ENCODE assay signal across 8 cellular contexts in the genomic region with DNA sequence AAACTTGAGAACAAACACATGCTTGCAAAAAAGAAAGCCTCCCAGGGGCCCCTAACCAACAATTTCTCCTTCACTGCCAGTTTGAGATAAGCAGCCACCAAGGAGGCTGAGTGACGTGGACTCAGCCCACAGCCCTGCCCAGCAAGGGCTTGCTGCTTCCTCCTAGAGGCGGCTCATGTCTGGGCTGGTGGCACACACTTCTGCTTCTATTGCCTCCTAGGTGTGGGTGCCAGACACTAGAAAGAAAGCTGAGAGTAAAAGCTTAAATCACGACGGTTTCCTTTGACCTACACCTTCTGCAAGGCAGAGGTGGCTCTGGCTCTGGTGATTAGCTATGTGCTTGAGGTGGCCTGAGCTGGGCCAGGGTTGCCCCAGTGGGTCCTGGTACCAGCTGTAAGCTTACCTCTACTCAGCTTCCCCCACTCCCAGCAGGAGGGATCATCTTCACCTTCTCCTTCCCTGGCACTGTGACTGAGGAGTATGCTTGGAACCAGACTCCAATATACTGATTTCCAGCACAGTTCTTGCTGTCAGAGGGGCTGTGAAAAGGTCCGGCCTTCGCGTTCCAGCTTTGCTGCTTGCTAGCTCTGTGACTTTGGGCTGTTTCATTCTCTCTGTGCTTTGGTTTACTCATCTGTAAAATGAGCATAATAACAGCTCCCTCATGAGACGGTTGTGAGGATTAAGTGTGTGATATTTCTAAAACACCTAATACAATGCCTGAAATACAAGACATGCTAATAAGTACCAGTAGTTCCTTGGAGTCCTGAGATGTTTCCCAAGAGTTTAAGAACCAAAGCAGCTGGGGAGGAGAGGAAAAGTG.
A peak's percentile ranks its signal among the peaks of the same experiment; 100 is the strongest.
DNase-seq lines count a peak whose midpoint lies in the region; ATAC-seq, FAIRE-seq and TF ChIP-seq lines count a peak whose summit lies in the region.

No MANE protein-coding gene starts in this region.

- H3K36me3 Mint-ChIP-seq in naive thymus-derived CD8-positive, alpha-beta T cell = no peaks in the 10 kb centered on the region
- H3K36me3 Mint-ChIP-seq in glutamatergic neuron (ENCODE audit: unreplicated experiment) = no peaks in the 10 kb centered on the region

- CTCF ChIA-PET in A549 (lab: Yijun Ruan, JAX) (interaction anchor here (0.6 to 4.3 kb wide), 7 partner anchors 11 to 314 kb away, joined by 3 to 20 read pairs (median 4); no protein-coding TSS in a partner anchor), RWPE1 (lab: Yijun Ruan, JAX) (interaction anchor here (0.6 to 1.1 kb wide), 3 partner anchors 288 to 505 kb away, joined by 3 to 4 read pairs (median 3); no protein-coding TSS in a partner anchor)

- H3K4me1 ChIP-seq in A549 = no peaks in the 10 kb centered on the region

- no peaks in the 10 kb centered on the region for H3K9me3 Mint-ChIP-seq in naive thymus-derived CD8-positive, alpha-beta T cell
- H3K9me3 Mint-ChIP-seq in glutamatergic neuron (ENCODE audit: unreplicated experiment) = peaks cover 1% of the 10 kb centered on the region

- POLR2A ChIA-PET in A549 (lab: Yijun Ruan, JAX) = no interaction called here
- POLR2A ChIA-PET in naive thymus-derived CD8-positive, alpha-beta T cell (lab: Charles Lee) = interaction anchor here (0.6 to 5.1 kb wide), 27 partner anchors 11 to 948 kb away, joined by 3 to 59 read pairs (median 6); partner anchors contain the start of gene PARP11
- POLR2A ChIA-PET in RWPE1 (lab: Yijun Ruan, JAX; ENCODE audit: low non-redundant PET) = no interaction called here

- no peak for FAIRE-seq in A549 (lab: Jason Lieb, UNC)

- H3K4me1 Mint-ChIP-seq in naive thymus-derived CD8-positive, alpha-beta T cell = peaks cover 19 to 32% (median 25%) of the 10 kb centered on the region in 4 donors
- peaks cover 2% of the 10 kb centered on the region for H3K4me1 Mint-ChIP-seq in glutamatergic neuron (ENCODE audit: low read depth, unreplicated experiment)

- peak overlapping the region; percentile 39 to 79 (median 58) for H3K4me3 Mint-ChIP-seq in naive thymus-derived CD8-positive, alpha-beta T cell
- H3K4me3 Mint-ChIP-seq in glutamatergic neuron (ENCODE audit: unreplicated experiment) = no peak overlapping the region

- no peaks in the 10 kb centered on the region for H3K9me3 ChIP-seq in A549

- H3K27me3 Mint-ChIP-seq in naive thymus-derived CD8-positive, alpha-beta T cell = no peaks in the 10 kb centered on the region
- no peaks in the 10 kb centered on the region for H3K27me3 Mint-ChIP-seq in glutamatergic neuron (ENCODE audit: unreplicated experiment)

- ATAC-seq in A549 = peak; percentile 42 to 43; a peak in 1 of 6 replicates
- ATAC-seq in naive thymus-derived CD8-positive, alpha-beta T cell = peak; percentile 98 to 100
- ATAC-seq in GM19395 (IDR thresholded peaks at IDR 0.05; ENCODE audit: unreplicated experiment) = no peak

- TF ChIP-seq CTCF in A549 (IDR thresholded peaks at IDR 0.05) (no peak), glutamatergic neuron (IDR thresholded peaks at IDR 0.05; ENCODE audit: partially characterized antibody, unreplicated experiment) (no peak), RWPE1 (conservative IDR thresholded peaks at IDR 0.05; ENCODE audit: low read depth) (no peak)

- whole genome bisulfite sequencing in A549 (ENCODE audit: missing lambda C conversion rate) = 47% methylated on average over 7 of the region's 8 CpGs

- no peak overlapping the region for H3K4me2 ChIP-seq in A549

- no peak for DNase-seq in A549 (ENCODE audit: low read depth in 1 of 2, low spot score in 1 of 2)
- DNase-seq in T-helper 1 cell = peak; percentile 46 to 69 (median 62)
- peak; percentile 85 for DNase-seq in activated effector memory CD4-positive, alpha-beta T cell treated with anti-CD3 and anti-CD28 coated beads, Interleukin-2, amount 50 U/mL, for 16 hours
- peak; percentile 55 to 92 (median 79) for DNase-seq in naive thymus-derived CD8-positive, alpha-beta T cell
- no peak for DNase-seq in glutamatergic neuron
- DNase-seq in foreskin melanocyte = no peak
- no peak for DNase-seq in RWPE1 (ENCODE audit: low spot score)

- no peak overlapping the region for H3K27ac ChIP-seq in A549
- H3K27ac ChIP-seq in RWPE1 = no peak overlapping the region

- no peak overlapping the region for H3K4me3 ChIP-seq in A549

- H3K27ac Mint-ChIP-seq in naive thymus-derived CD8-positive, alpha-beta T cell = peak overlapping the region; percentile 81 to 98 (median 93)
- H3K27ac Mint-ChIP-seq in glutamatergic neuron (ENCODE audit: unreplicated experiment) = no peak overlapping the region

- no peak for TF ChIP-seq EP300 in A549 (IDR thresholded peaks at IDR 0.05)

- no peak for TF ChIP-seq RAD21 in A549 (conservative IDR thresholded peaks at IDR 0.05 in 1 of 2, IDR thresholded peaks at IDR 0.05 in 1 of 2)

- no peak for TF ChIP-seq POLR2A in A549 (IDR thresholded peaks at IDR 0.05; ENCODE audit: low read length)

TF ChIP-seq in A549, 52 proteins besides CTCF, POLR2A, EP300 and RAD21:
- no peak for TF ChIP-seq TFCP2L1 (CRISPR knock-in tag; IDR thresholded peaks at IDR 0.05)
- no peak for TF ChIP-seq ZC3H11A (IDR thresholded peaks at IDR 0.05)
- TF ChIP-seq KDM1A (IDR thresholded peaks at IDR 0.05; ENCODE audit: low read depth) = no peak
- TF ChIP-seq MYC (IDR thresholded peaks at IDR 0.05; ENCODE audit: borderline replicate concordance, low read length) = no peak
- TF ChIP-seq, protein P1, sequence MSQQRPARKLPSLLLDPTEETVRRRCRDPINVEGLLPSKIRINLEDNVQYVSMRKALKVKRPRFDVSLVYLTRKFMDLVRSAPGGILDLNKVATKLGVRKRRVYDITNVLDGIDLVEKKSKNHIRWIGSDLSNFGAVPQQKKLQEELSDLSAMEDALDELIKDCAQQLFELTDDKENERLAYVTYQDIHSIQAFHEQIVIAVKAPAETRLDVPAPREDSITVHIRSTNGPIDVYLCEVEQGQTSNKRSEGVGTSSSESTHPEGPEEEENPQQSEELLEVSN (IDR thresholded peaks at IDR 0.05; ENCODE audit: borderline replicate concordance, low read depth) = no peak

Comparison
In these comparisons a context has a peak if more than half of its experiments do, and no peak if none do; other contexts are left out.
1. DNase-seq: peak in T-helper 1 cell (5 of 5), activated effector memory CD4-positive, alpha-beta T cell treated with anti-CD3 and anti-CD28 coated beads, Interleukin-2, amount 50 U/mL, for 16 hours (single experiment) and naive thymus-derived CD8-positive, alpha-beta T cell (10 of 10); none in A549 (0 of 2), glutamatergic neuron (single experiment), foreskin melanocyte (single experiment) and RWPE1 (single experiment).